In the genomic region with DNA sequence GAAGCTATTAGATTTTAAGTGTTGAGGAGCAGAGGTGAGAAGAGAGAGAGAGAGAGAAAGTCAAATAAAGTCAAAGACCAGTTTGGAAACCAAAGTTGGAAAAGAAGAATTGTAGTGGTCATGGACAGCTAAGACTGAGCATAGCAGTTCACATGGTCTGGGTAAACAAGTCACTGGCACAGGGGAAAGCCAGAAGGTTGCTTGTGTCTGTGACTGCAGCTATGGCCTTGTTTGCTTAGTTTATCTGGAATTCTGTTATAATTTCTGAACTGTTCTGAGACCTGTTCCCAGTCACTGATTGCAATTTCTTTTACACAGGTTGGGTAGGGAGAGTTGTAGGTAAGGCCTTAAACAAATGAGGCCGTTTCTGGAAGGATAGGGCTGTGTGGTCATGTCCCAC, we compare ENCODE assay signal across 15 cellular contexts. TPM values are rescaled to one million over a fixed set of nuclear protein-coding genes. Genes with fewer than 3 reads are reported as not detected.
DNase-seq lines count a peak whose midpoint lies in the region; TF ChIP-seq lines count a peak whose summit lies in the region.
"Had no signal": no experiment of that assay in that cellular context is flagged by ENCODE, and none has a peak within 500 bp of the region (broad histone marks: within the 10 kb centered on the region; RNA-seq: fewer than 3 reads in every experiment).

No MANE protein-coding gene starts in this region.

- TF ChIP-seq CTCF in C4-2B (conservative IDR thresholded peaks at IDR 0.05) (no peak), colonic mucosa (IDR thresholded peaks at IDR 0.05) (no peak), liver (IDR thresholded peaks at IDR 0.05; ENCODE audit: low read depth, low read length, missing input control) (no peak), nephron progenitor cell (IDR thresholded peaks at IDR 0.05) (no peak), ovary (IDR thresholded peaks at IDR 0.05) (no peak)

- H2BK12ac ChIP-seq in neuronal stem cell (ENCODE audit: low read length) = no peak overlapping the region

- intact Hi-C loops in colonic mucosa (cut with DNase I) = no loop called here
- intact Hi-C loops in ovary (cut with DNase I) = no loop called here
- intact Hi-C loops in activated naive CD4-positive, alpha-beta T cell treated with anti-CD3 and anti-CD28 coated beads for 36 hours (cut with micrococcal nuclease) = no loop called here

- H3K4me1 ChIP-seq in colonic mucosa (no peaks in the 10 kb centered on the region), liver (ENCODE audit: control insufficient read depth in 4 of 4, insufficient read depth in 4 of 4, low read length in 3 of 4) (peaks cover 0 to 8% (median 4%) of the 10 kb centered on the region in 4 donors), ovary (ENCODE audit: insufficient read depth) (no peaks in the 10 kb centered on the region), neuronal stem cell (ENCODE audit: control insufficient read depth in 2 of 2, insufficient read depth in 1 of 2, low read depth in 1 of 2, low read length in 2 of 2) (peaks cover 16 to 21% of the 10 kb centered on the region in 2 donors)
- H3K4me1 ChIP-seq: Peyer's patch had no signal

- H3K27ac Mint-ChIP-seq in nephron progenitor cell = peak overlapping the region; percentile 46
- H3K27ac Mint-ChIP-seq in activated naive CD4-positive, alpha-beta T cell treated with anti-CD3 and anti-CD28 coated beads for 36 hours = no peak overlapping the region

- peaks cover 8% of the 10 kb centered on the region for H3K27me3 Mint-ChIP-seq in nephron progenitor cell (ENCODE audit: low read depth, poor library complexity)
- H3K27me3 Mint-ChIP-seq in activated naive CD4-positive, alpha-beta T cell treated with anti-CD3 and anti-CD28 coated beads for 36 hours (ENCODE audit: low read depth) = no peaks in the 10 kb centered on the region

- TF ChIP-seq EP300 in ovary (IDR thresholded peaks at IDR 0.05) = no peak

- H3K4me3 Mint-ChIP-seq in nephron progenitor cell = no peak overlapping the region
- H3K4me3 Mint-ChIP-seq in activated naive CD4-positive, alpha-beta T cell treated with anti-CD3 and anti-CD28 coated beads for 36 hours = no peak overlapping the region
- H3K4me3 Mint-ChIP-seq: H9 had no signal

- H3K27ac ChIP-seq in C4-2B (peak overlapping the region; percentile 40; the same call in 1 of the 2 replicates), colonic mucosa (peak overlapping the region; percentile 42), liver (ENCODE audit: low read depth in 1 of 2, low read length in 2 of 2) (no peak overlapping the region), ovary (no peak overlapping the region), neuronal stem cell (replicated peaks; ENCODE audit: low read length) (no peak overlapping the region)
- H3K27ac ChIP-seq: BLaER1 treated with 17β-estradiol and CSF1 and Interleukin-3, amounts not matched to agents 10 nM and 100 nM; Peyer's patch had no signal

- H3K9ac ChIP-seq in colonic mucosa (ENCODE audit: low read depth in 2 of 2, low read length in 2 of 2) (no peak overlapping the region), liver (ENCODE audit: low read depth in 1 of 2, low read length in 2 of 2) (no peak overlapping the region), neuronal stem cell (ENCODE audit: low read depth, low read length, poor library complexity) (no peak overlapping the region)
- H3K9ac ChIP-seq: BLaER1 treated with 17β-estradiol and CSF1 and Interleukin-3, amounts not matched to agents 10 nM and 100 nM had no signal

- H3K79me1 ChIP-seq in neuronal stem cell (ENCODE audit: low read depth, low read length) = no peaks in the 10 kb centered on the region

- H2BK120ac ChIP-seq in neuronal stem cell (ENCODE audit: low read depth, low read length) = no peak overlapping the region

- CTCF ChIA-PET in activated naive CD4-positive, alpha-beta T cell treated with anti-CD3 and anti-CD28 coated beads for 36 hours (lab: Charles Lee) = interaction anchor here (2.9 kb wide), 1 partner anchor 12 kb away, joined by 10 read pairs; no protein-coding TSS in a partner anchor

- no peak overlapping the region for H2AFZ ChIP-seq in neuronal stem cell (ENCODE audit: low read length)

- H2AK5ac ChIP-seq in neuronal stem cell (ENCODE audit: low read depth, low read length) = no peak overlapping the region

- H3K4me2 ChIP-seq in neuronal stem cell (ENCODE audit: insufficient read depth, low read length, poor library complexity, severe bottlenecking) = no peak overlapping the region

- no peak overlapping the region for H2BK5ac ChIP-seq in neuronal stem cell (ENCODE audit: low read length)

- H3K4ac ChIP-seq in neuronal stem cell (ENCODE audit: low read length) = no peak overlapping the region

- no peak overlapping the region for H2BK15ac ChIP-seq in neuronal stem cell (ENCODE audit: low read length)

- H3K4me3 ChIP-seq in colonic mucosa (no peak overlapping the region), liver (ENCODE audit: low read depth in 1 of 3, low read length in 3 of 3) (no peak overlapping the region), ovary (no peak overlapping the region), neuronal stem cell (ENCODE audit: low read length in 2 of 2) (no peak overlapping the region)
- H3K4me3 ChIP-seq: BLaER1 treated with 17β-estradiol and CSF1 and Interleukin-3, amounts not matched to agents 10 nM and 100 nM; Peyer's patch had no signal

- no peak for TF ChIP-seq POLR2A in ovary (IDR thresholded peaks at IDR 0.05)

- H3K23ac ChIP-seq in neuronal stem cell (ENCODE audit: low read depth, low read length, poor library complexity) = no peak overlapping the region

- H3K36me3 Mint-ChIP-seq in nephron progenitor cell (ENCODE audit: low read depth) = no peaks in the 10 kb centered on the region
- no peaks in the 10 kb centered on the region for H3K36me3 Mint-ChIP-seq in activated naive CD4-positive, alpha-beta T cell treated with anti-CD3 and anti-CD28 coated beads for 36 hours (ENCODE audit: low read depth)

- no peaks in the 10 kb centered on the region for H3K9me3 Mint-ChIP-seq in nephron progenitor cell
- H3K9me3 Mint-ChIP-seq in activated naive CD4-positive, alpha-beta T cell treated with anti-CD3 and anti-CD28 coated beads for 36 hours = no peaks in the 10 kb centered on the region
- H3K9me3 Mint-ChIP-seq: H9 had no signal

- H3K18ac ChIP-seq in neuronal stem cell (ENCODE audit: low read length) = no peak overlapping the region

- no peak overlapping the region for H4K8ac ChIP-seq in neuronal stem cell (ENCODE audit: low read depth, low read length)

- peaks cover 67% of the 10 kb centered on the region for H3K4me1 Mint-ChIP-seq in nephron progenitor cell
- no peaks in the 10 kb centered on the region for H3K4me1 Mint-ChIP-seq in activated naive CD4-positive, alpha-beta T cell treated with anti-CD3 and anti-CD28 coated beads for 36 hours (ENCODE audit: low read depth)

- TF ChIP-seq RAD21 in liver (IDR thresholded peaks at IDR 0.05) = no peak

- H4K91ac ChIP-seq in neuronal stem cell (ENCODE audit: low read depth, low read length, poor library complexity) = no peak overlapping the region

- no peak for DNase-seq in colonic mucosa
- DNase-seq in nephron progenitor cell = no peak
- DNase-seq in ovary = no peak
- no peak for DNase-seq in activated naive CD4-positive, alpha-beta T cell treated with anti-CD3 and anti-CD28 coated beads for 36 hours
- no peak for DNase-seq in NCI-H82 treated with DMSO at 0.1 percent for 48 hours (lab: John Stamatoyannopoulos, UW; ENCODE audit: unreplicated experiment)
- no peak for DNase-seq in neuronal stem cell (ENCODE audit: low spot score)
- DNase-seq: H9, MV-4-11, NCI-H1417 treated with DMSO at 0.1 percent for 48 hours, NCI-H2029 treated with DMSO at 0.1 percent for 48 hours, NCI-H510A treated with DMSO at 0.1 percent for 48 hours, Peyer's patch had no signal

- no peaks in the 10 kb centered on the region for H3K36me3 ChIP-seq in colonic mucosa
- peaks cover 8 to 71% (median 38%) of the 10 kb centered on the region in 4 donors for H3K36me3 ChIP-seq in liver (ENCODE audit: control insufficient read depth in 4 of 4, insufficient read depth in 3 of 4, low read depth in 1 of 4, low read length in 3 of 4)
- no peaks in the 10 kb centered on the region for H3K36me3 ChIP-seq in ovary
- H3K36me3 ChIP-seq in neuronal stem cell (replicated peaks in 1 of 2; ENCODE audit: control insufficient read depth in 2 of 2, insufficient read depth in 2 of 2, low read length in 2 of 2) = no peaks in the 10 kb centered on the region
- H3K36me3 ChIP-seq: BLaER1 treated with 17β-estradiol and CSF1 and Interleukin-3, amounts not matched to agents 10 nM and 100 nM; Peyer's patch had no signal

- no peak overlapping the region for H3K14ac ChIP-seq in neuronal stem cell (ENCODE audit: low read length)

- 69% methylated on average over 1 of the region's 1 CpG for WGBS in liver
- 79 to 90% (median 81%) methylated on average over 1 of the region's 1 CpG for WGBS in ovary, 3 donors
- no CpG with 5 or more reads among the region's 1 CpG for WGBS in neuronal stem cell (ENCODE audit: extremely low coverage in 2 of 2, insufficient read length in 2 of 2, insufficient replicate concordance in 1 of 2), 2 donors

- H3K27me3 ChIP-seq in colonic mucosa (no peaks in the 10 kb centered on the region), liver (ENCODE audit: control insufficient read depth in 4 of 4, insufficient read depth in 4 of 4, low read length in 3 of 4) (no peaks in the 10 kb centered on the region), ovary (no peaks in the 10 kb centered on the region), neuronal stem cell (ENCODE audit: control insufficient read depth in 3 of 3, insufficient read depth in 3 of 3, low read depth in 1 of 3, low read length in 3 of 3) (no peaks in the 10 kb centered on the region)
- H3K27me3 ChIP-seq: BLaER1 treated with 17β-estradiol and CSF1 and Interleukin-3, amounts not matched to agents 10 nM and 100 nM; Peyer's patch had no signal

- H3K9me3 ChIP-seq in colonic mucosa (no peaks in the 10 kb centered on the region), liver (ENCODE audit: control insufficient read depth in 4 of 4, low read length in 3 of 4) (no peaks in the 10 kb centered on the region), ovary (no peaks in the 10 kb centered on the region), neuronal stem cell (replicated peaks in 1 of 2; ENCODE audit: control insufficient read depth in 2 of 2, insufficient read depth in 1 of 2, low read depth in 1 of 2, low read length in 2 of 2) (no peaks in the 10 kb centered on the region)
- H3K9me3 ChIP-seq: BLaER1 treated with 17β-estradiol and CSF1 and Interleukin-3, amounts not matched to agents 10 nM and 100 nM; Peyer's patch had no signal

TF ChIP-seq in liver, 16 proteins besides CTCF, POLR2A, EP300 and RAD21 (continues in another document):
- no peak for TF ChIP-seq JUND (IDR thresholded peaks at IDR 0.05)

RNA-seq across cellular contexts. Expression of a gene that starts 43.4 kb away (rescaled TPM):
- total RNA-seq in colonic mucosa (10 to 100 TPM; 11.7 to 12.2 TPM), liver (1 to 10 TPM in 1 of 2 donors, under 1 TPM in 1; 0.50 to 1.8 TPM), ovary (10 to 100 TPM in 1 of 7 donors, 1 to 10 TPM in 6; 1.1 to 11.0 (median 3.9) TPM)
- polyA plus RNA-seq in liver (1 to 10 TPM in 1 of 2 donors, under 1 TPM in 1; 0.64 to 1.3 TPM), ovary (10 to 100 TPM in 1 of 2 donors, 1 to 10 TPM in 1; 7.3 to 11.3 TPM)
- under 1 TPM; 0.38 to 0.40 TPM for total RNA-seq in activated naive CD4-positive, alpha-beta T cell treated with anti-CD3 and anti-CD28 coated beads for 36 hours
- polyA plus RNA-seq in neuronal stem cell (2013, experiment 1 of 2) = 0.64 TPM
- 0.76 TPM for polyA plus RNA-seq in neuronal stem cell (2013, experiment 2 of 2)

Comparison
In these comparisons a context has a peak if more than half of its experiments do, and no peak if none do; other contexts are left out.
1. H3K27ac ChIP-seq: peak in C4-2B (single experiment) and colonic mucosa (single experiment); none in liver (0 of 2), ovary (0 of 2) and neuronal stem cell (single experiment).